Comparison of ENCODE assay signal across 1 cellular context in genomic region chr17:27294689-27295630, GRCh38.
TF ChIP-seq lines count a peak whose summit lies in the region.

No MANE protein-coding gene starts in this region.

TF ChIP-seq in GM23338, 12 proteins besides CTCF, POLR2A, EP300 and RAD21 (continued from another document):
- no peak for TF ChIP-seq REST (IDR thresholded peaks at IDR 0.05; ENCODE audit: unreplicated experiment)
